ENCODE assay signal across 2 cellular contexts in genomic region chr5:173843800-173844199, GRCh38.
A peak's percentile ranks its signal among the peaks of the same experiment; 100 is the strongest.
TF ChIP-seq lines count a peak whose summit lies in the region.

No MANE protein-coding gene starts in this region.

TF ChIP-seq in HepG2, 621 proteins besides CTCF, POLR2A, EP300 and RAD21:
- TF ChIP-seq ZBTB34 (CRISPR knock-in tag; IDR thresholded peaks at IDR 0.05) (no peak), ZNF205 (CRISPR knock-in tag; IDR thresholded peaks at IDR 0.05) (no peak), RFX5 (IDR thresholded peaks at IDR 0.05; ENCODE audit: low read depth, low read length) (peak; percentile 76)

TF ChIP-seq in H1, 55 proteins besides CTCF, POLR2A, EP300 and RAD21:
- peak; percentile 48 for TF ChIP-seq RFX5 (IDR thresholded peaks at IDR 0.05; ENCODE audit: borderline replicate concordance, low read depth, low read length)
- TF ChIP-seq CHD2 (IDR thresholded peaks at IDR 0.05; ENCODE audit: low read length) = no peak
- no peak for TF ChIP-seq EGR1 (IDR thresholded peaks at IDR 0.05; ENCODE audit: borderline replicate concordance, low read depth, low read length)
